Comparison of ENCODE assay signal across 1 cellular context in the genomic region with DNA sequence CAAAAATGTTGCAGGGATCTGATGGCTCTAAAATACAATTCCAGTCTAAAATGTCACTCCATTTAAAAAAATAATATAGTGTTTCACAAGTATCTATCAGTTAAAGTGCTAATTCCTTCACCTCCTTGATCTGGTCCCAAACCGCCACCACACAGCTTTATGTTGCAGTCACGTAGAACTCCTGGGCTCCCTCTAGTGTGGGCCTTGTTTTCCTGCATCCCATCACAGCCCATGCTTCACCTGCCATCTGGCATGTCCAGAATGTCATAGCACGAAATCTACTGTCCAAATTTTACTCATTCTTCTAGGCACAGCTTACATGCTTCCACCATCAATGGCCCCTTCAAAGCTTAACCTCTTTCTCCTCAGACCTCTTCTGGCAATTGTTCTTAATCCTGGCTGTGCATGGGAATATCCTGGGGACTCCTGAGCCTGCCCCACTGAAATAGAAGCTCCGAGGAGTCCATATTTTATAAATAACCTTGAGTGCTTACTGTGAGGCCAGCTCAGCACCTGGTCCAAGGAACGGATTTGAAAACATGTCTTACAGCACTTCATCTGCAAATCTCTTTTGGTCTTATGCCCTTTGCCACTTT.
TF ChIP-seq lines count a peak whose summit lies in the region.

No MANE protein-coding gene starts in this region.

TF ChIP-seq in K562, 482 proteins besides CTCF, POLR2A, EP300 and RAD21:
- 0 out of 2 replicates have a peak, but pooled peaks have one; percentile 27 for TF ChIP-seq SMC3 (conservative IDR thresholded peaks at IDR 0.05; ENCODE audit: insufficient read depth, low read depth, low read length)
- no peak for TF ChIP-seq HNRNPL (IDR thresholded peaks at IDR 0.05; ENCODE audit: low read depth, low read length)
